In genomic region chr6:37251211-37251610, GRCh38 we compare ENCODE assay signal across 25 cellular contexts. TPM values are rescaled to one million over a fixed set of nuclear protein-coding genes. Genes with fewer than 3 reads are reported as not detected.
DNase-seq lines count a peak whose midpoint lies in the region; ATAC-seq, FAIRE-seq and TF ChIP-seq lines count a peak whose summit lies in the region.
"Had no signal": no experiment of that assay in that cellular context is flagged by ENCODE, and none has a peak within 500 bp of the region (broad histone marks: within the 10 kb centered on the region; RNA-seq: fewer than 3 reads in every experiment).

No MANE protein-coding gene starts in this region.

- peak overlapping the region; percentile 40 for H3K4me2 ChIP-seq in Loucy (ENCODE audit: low read depth, low read length, poor library complexity, severe bottlenecking)

- no peak overlapping the region for H3K9ac ChIP-seq in Loucy (ENCODE audit: low read depth, low read length, poor library complexity, severe bottlenecking)

- ATAC-seq in right cardiac atrium (no peak), GM19452 (IDR thresholded peaks at IDR 0.05; ENCODE audit: unreplicated experiment) (no peak)
- ATAC-seq: activated T-cell treated with anti-CD3 and anti-CD28 coated beads, Interleukin-2, amount 50 U/mL, for 72 hours; effector memory CD8-positive, alpha-beta T cell had no signal

- H3K79me2 ChIP-seq in Loucy (ENCODE audit: insufficient read depth, low read length), result peaks cover 43% of the 10 kb centered on the region

- H3K9me3 ChIP-seq in Loucy (ENCODE audit: insufficient read depth, low read depth, low read length) (no peaks in the 10 kb centered on the region), right cardiac atrium (ENCODE audit: control insufficient read depth, low read length) (no peaks in the 10 kb centered on the region)
- H3K9me3 ChIP-seq: right atrium auricular region had no signal

- no peaks in the 10 kb centered on the region for H3K9me2 ChIP-seq in Loucy (replicated peaks; ENCODE audit: low read depth, low read length)

- in situ Hi-C loops in GM13977 (cut with MboI; ENCODE audit: low pct_unique_long_range_greater_than_20kb, low sequenced_read_pairs, unreplicated experiment), result no loop called here

- no peaks in the 10 kb centered on the region for H3K36me3 ChIP-seq in Loucy (ENCODE audit: insufficient read depth, low read length)
- H3K36me3 ChIP-seq: right atrium auricular region had no signal

- TF ChIP-seq CTCF in AG10803 (conservative IDR thresholded peaks at IDR 0.05; ENCODE audit: low read length) (no peak), Loucy (conservative IDR thresholded peaks at IDR 0.05; ENCODE audit: low read length) (no peak), GM13977 (IDR thresholded peaks at IDR 0.05; ENCODE audit: extremely low read depth, insufficient read depth, missing control alignments) (no peak)

- peak; percentile 45 for DNase-seq in AG10803 (ENCODE audit: low read depth)
- peak; percentile 53 for DNase-seq in dermis blood vessel endothelial cell
- DNase-seq in right cardiac atrium, result no peak
- no peak for DNase-seq in activated CD4-positive, alpha-beta T cell treated with anti-CD3 and anti-CD28 coated beads for 1 hour
- no peak for DNase-seq in GM13977 (ENCODE audit: low spot score)
- DNase-seq: ACHN; activated CD4-positive, CD25-positive, alpha-beta regulatory T cell treated with anti-CD3 and anti-CD28 coated beads, Interleukin-2, amount 50 U/mL, for 72 hours; activated naive CD4-positive, alpha-beta T cell treated with anti-CD3 and anti-CD28 coated beads, Interleukin-2, amount 10 ng/mL, durations not matched to agents 7 days and 5 days; activated T-cell treated with anti-CD3 and anti-CD28 coated beads, Interleukin-2, amount 50 U/mL, for 72 hours; aorta; effector memory CD8-positive, alpha-beta T cell; hippocampal formation; NCI-H1436; NCI-H2171; NCI-H526 treated with DMSO at 0.1 percent for 48 hours; occipital lobe; SHP77; stimulated activated CD4-positive, alpha-beta T cell treated with anti-CD3 and anti-CD28 coated beads, Interleukin-15, amount 100 ng/mL, for 24 hours; substantia nigra had no signal

- 69% methylated on average over 2 of the region's 2 CpGs for WGBS in right cardiac atrium

- no peaks in the 10 kb centered on the region for H3F3A ChIP-seq in Loucy (ENCODE audit: low read depth)

- FAIRE-seq in islet of Langerhans (lab: Jason Lieb, UNC), result peak; percentile 76
- FAIRE-seq: keratinocyte, urothelium cell line had no signal

- intact Hi-C loops in right cardiac atrium (cut with DNase I), result no loop called here

- H3K27ac ChIP-seq in right cardiac atrium (ENCODE audit: low read length), result no peak overlapping the region
- H3K27ac ChIP-seq: right atrium auricular region had no signal

- H3K27me3 ChIP-seq in Loucy (ENCODE audit: insufficient read depth, low read length, poor library complexity, severe bottlenecking) (no peaks in the 10 kb centered on the region), right cardiac atrium (ENCODE audit: control insufficient read depth, insufficient read depth) (no peaks in the 10 kb centered on the region)
- H3K27me3 ChIP-seq: right atrium auricular region had no signal

- H3K4me1 ChIP-seq in Loucy (ENCODE audit: insufficient read depth, low read length, poor library complexity, severe bottlenecking), result peaks cover 45% of the 10 kb centered on the region
- H3K4me1 ChIP-seq in right cardiac atrium (ENCODE audit: control insufficient read depth, insufficient read depth, low read length), result no peaks in the 10 kb centered on the region
- H3K4me1 ChIP-seq: right atrium auricular region had no signal

- H3K4me3 ChIP-seq in AG10803 (ENCODE audit: low read length) (no peak overlapping the region), Loucy (ENCODE audit: low read length, poor library complexity, severe bottlenecking) (no peak overlapping the region), right cardiac atrium (ENCODE audit: low read length) (no peak overlapping the region)
- H3K4me3 ChIP-seq: right atrium auricular region had no signal

- H4K20me1 ChIP-seq in Loucy (ENCODE audit: insufficient read depth, low read length, poor library complexity, severe bottlenecking), result no peaks in the 10 kb centered on the region

- H2AFZ ChIP-seq in Loucy (ENCODE audit: low read length), result no peak overlapping the region

RNA-seq across cellular contexts. Expression of gene TBC1D22B, which starts 6.4 kb away (rescaled TPM):
- 9.5 and 12.1 TPM in 2 replicates for total RNA-seq in dermis blood vessel endothelial cell
- total RNA-seq in right cardiac atrium, result 1 to 10 TPM; 6.4 to 9.2 (median 7.7) TPM
- polyA plus RNA-seq in right cardiac atrium, result 4.6 TPM

RNA-seq across cellular contexts. Expression of gene TMEM217, which starts 6.7 kb away (rescaled TPM):
- total RNA-seq in dermis blood vessel endothelial cell (12.1 and 12.4 TPM in 2 replicates), right cardiac atrium (1 to 10 TPM in 1 of 4 donors, under 1 TPM in 1, not detected in 2; 0.15 to 1.0 TPM)
- polyA plus RNA-seq in right cardiac atrium, result 0.16 TPM

Comparison
In these comparisons a context has a peak if more than half of its experiments do, and no peak if none do; other contexts are left out.
1. DNase-seq: peak in AG10803 (single experiment) and dermis blood vessel endothelial cell (single experiment); none in right cardiac atrium (0 of 3), activated CD4-positive, alpha-beta T cell treated with anti-CD3 and anti-CD28 coated beads for 1 hour (single experiment) and GM13977 (single experiment).